1 cellular context compared by ENCODE assay signal in genomic region chr12:131840643-131841416, GRCh38.
TF ChIP-seq lines count a peak whose summit lies in the region.

No MANE protein-coding gene starts in this region.

TF ChIP-seq in HepG2, 621 proteins besides CTCF, POLR2A, EP300 and RAD21 (continued from another document and continues in another):
- TF ChIP-seq ZNF362 (CRISPR knock-in tag; IDR thresholded peaks at IDR 0.05; ENCODE audit: borderline replicate concordance) (0 out of 2 replicates have a peak, but pooled peaks have one; percentile 17), ZNF431 (CRISPR knock-in tag; IDR thresholded peaks at IDR 0.05; ENCODE audit: borderline replicate concordance, low read depth) (peak; percentile 71; the same call in 1 of the 2 replicates), ZBTB20 (CRISPR knock-in tag; IDR thresholded peaks at IDR 0.05; ENCODE audit: borderline replicate concordance, low read depth) (peak; percentile 81; the same call in 1 of the 2 replicates), TBX2 (CRISPR knock-in tag; IDR thresholded peaks at IDR 0.05; ENCODE audit: borderline replicate concordance) (0 out of 2 replicates have a peak, but pooled peaks have one; percentile 60), ZNF737 (CRISPR knock-in tag; IDR thresholded peaks at IDR 0.05; ENCODE audit: borderline replicate concordance) (no peak), ASH2L (IDR thresholded peaks at IDR 0.05; ENCODE audit: insufficient read length, low read depth, low read length) (no peak), ZNF224 (CRISPR knock-in tag; IDR thresholded peaks at IDR 0.05) (peak; percentile 32; the same call in 1 of the 2 replicates), ZNF773 (CRISPR knock-in tag; IDR thresholded peaks at IDR 0.05; ENCODE audit: borderline replicate concordance) (no peak), ZNF230 (CRISPR knock-in tag; IDR thresholded peaks at IDR 0.05) (peak; percentile 84; the same call in 1 of the 2 replicates), TEAD2 (CRISPR knock-in tag; IDR thresholded peaks at IDR 0.05) (peak; percentile 71; the same call in 1 of the 2 replicates), ZFX (CRISPR knock-in tag; IDR thresholded peaks at IDR 0.05; ENCODE audit: low read depth) (peak; percentile 87), SNAPC5 (CRISPR knock-in tag; IDR thresholded peaks at IDR 0.05; ENCODE audit: borderline replicate concordance) (0 out of 2 replicates have a peak, but pooled peaks have one; percentile 76), MAX (IDR thresholded peaks at IDR 0.05) (peak; percentile 89), ZNF513 (CRISPR knock-in tag; conservative IDR thresholded peaks at IDR 0.05) (no peak), IRX3 (CRISPR knock-in tag; IDR thresholded peaks at IDR 0.05; ENCODE audit: borderline replicate concordance, low read depth) (peak; percentile 74), ZC3H13 (CRISPR knock-in tag; IDR thresholded peaks at IDR 0.05) (peak; percentile 53; the same call in 1 of the 2 replicates), SALL1 (CRISPR knock-in tag; IDR thresholded peaks at IDR 0.05) (peak; percentile 96), ATF5 (CRISPR knock-in tag; IDR thresholded peaks at IDR 0.05; ENCODE audit: low read depth) (0 out of 2 replicates have a peak, but pooled peaks have one; percentile 87), ZNF878 (CRISPR knock-in tag; IDR thresholded peaks at IDR 0.05) (peak; percentile 58; the same call in 1 of the 2 replicates), ZFP36L1 (CRISPR knock-in tag; IDR thresholded peaks at IDR 0.05) (peak; percentile 96), ZSCAN30 (CRISPR knock-in tag; IDR thresholded peaks at IDR 0.05) (no peak), ZNF430 (CRISPR knock-in tag; IDR thresholded peaks at IDR 0.05) (peak; percentile 20; the same call in 1 of the 2 replicates), MIER3 (CRISPR knock-in tag; IDR thresholded peaks at IDR 0.05; ENCODE audit: borderline replicate concordance) (no peak), ZNF264 (CRISPR knock-in tag; IDR thresholded peaks at IDR 0.05) (peak; percentile 65; the same call in 1 of the 2 replicates), ETS1 (CRISPR knock-in tag; IDR thresholded peaks at IDR 0.05) (no peak), ZBTB40 (IDR thresholded peaks at IDR 0.05) (no peak), ZBTB40 (CRISPR knock-in tag; IDR thresholded peaks at IDR 0.05) (peak; percentile 43; the same call in 1 of the 2 replicates), SKIL (CRISPR knock-in tag; IDR thresholded peaks at IDR 0.05; ENCODE audit: borderline replicate concordance) (peak; percentile 53; the same call in 1 of the 2 replicates), RFXAP (CRISPR knock-in tag; IDR thresholded peaks at IDR 0.05; ENCODE audit: borderline replicate concordance) (no peak), TOPORS (CRISPR knock-in tag; IDR thresholded peaks at IDR 0.05) (peak; percentile 86; the same call in 1 of the 2 replicates), MXI1 (IDR thresholded peaks at IDR 0.05; ENCODE audit: borderline replicate concordance, low read depth, low read length) (0 out of 3 replicates have a peak, but pooled peaks have one; percentile 26), ELF3 (CRISPR knock-in tag; IDR thresholded peaks at IDR 0.05) (0 out of 2 replicates have a peak, but pooled peaks have one; percentile 13), ZMYM4 (CRISPR knock-in tag; IDR thresholded peaks at IDR 0.05) (peak; percentile 39; the same call in 1 of the 2 replicates), ZNF280B (CRISPR knock-in tag; IDR thresholded peaks at IDR 0.05; ENCODE audit: borderline replicate concordance) (peak; percentile 77; the same call in 1 of the 2 replicates), CREBL2 (CRISPR knock-in tag; IDR thresholded peaks at IDR 0.05; ENCODE audit: borderline replicate concordance) (no peak), PLSCR1 (CRISPR knock-in tag; IDR thresholded peaks at IDR 0.05; ENCODE audit: borderline replicate concordance) (no peak)
